ENCODE assay signal across 2 cellular contexts in the genomic region with DNA sequence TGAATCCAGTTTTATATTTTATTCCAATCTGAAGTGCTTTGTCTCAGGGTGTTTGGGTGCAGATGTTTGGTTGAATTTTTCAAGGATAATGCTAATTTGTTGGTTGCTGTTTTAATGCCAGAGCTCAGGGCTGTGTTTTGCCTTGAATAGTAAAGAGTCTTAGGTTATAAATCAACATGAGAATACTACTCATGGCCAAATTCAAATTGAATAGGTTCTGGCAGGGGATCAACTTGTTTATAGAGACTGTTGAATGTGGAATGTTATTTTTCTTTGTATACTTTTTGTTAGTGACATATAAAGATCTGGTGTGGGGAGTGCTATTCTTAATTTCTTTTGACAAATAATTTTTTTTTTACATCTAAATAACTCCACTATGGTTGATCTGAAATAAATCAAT.
TF ChIP-seq lines count a peak whose summit lies in the region.

No MANE protein-coding gene starts in this region.

TF ChIP-seq in GM23338, 12 proteins besides CTCF, POLR2A, EP300 and RAD21 (continues in another document):
- no peak for TF ChIP-seq POLR2AphosphoS5 (IDR thresholded peaks at IDR 0.05; ENCODE audit: low read depth)
- TF ChIP-seq JUNB (IDR thresholded peaks at IDR 0.05; ENCODE audit: unreplicated experiment): no peak
- TF ChIP-seq ZNF331 (CRISPR knock-in tag; IDR thresholded peaks at IDR 0.05; ENCODE audit: low read depth): no peak
- TF ChIP-seq EZH2phosphoT487 (IDR thresholded peaks at IDR 0.05; ENCODE audit: unreplicated experiment): no peak
- TF ChIP-seq CREB1 (CRISPR knock-in tag; IDR thresholded peaks at IDR 0.05; ENCODE audit: low read depth): no peak
- TF ChIP-seq, protein P1, sequence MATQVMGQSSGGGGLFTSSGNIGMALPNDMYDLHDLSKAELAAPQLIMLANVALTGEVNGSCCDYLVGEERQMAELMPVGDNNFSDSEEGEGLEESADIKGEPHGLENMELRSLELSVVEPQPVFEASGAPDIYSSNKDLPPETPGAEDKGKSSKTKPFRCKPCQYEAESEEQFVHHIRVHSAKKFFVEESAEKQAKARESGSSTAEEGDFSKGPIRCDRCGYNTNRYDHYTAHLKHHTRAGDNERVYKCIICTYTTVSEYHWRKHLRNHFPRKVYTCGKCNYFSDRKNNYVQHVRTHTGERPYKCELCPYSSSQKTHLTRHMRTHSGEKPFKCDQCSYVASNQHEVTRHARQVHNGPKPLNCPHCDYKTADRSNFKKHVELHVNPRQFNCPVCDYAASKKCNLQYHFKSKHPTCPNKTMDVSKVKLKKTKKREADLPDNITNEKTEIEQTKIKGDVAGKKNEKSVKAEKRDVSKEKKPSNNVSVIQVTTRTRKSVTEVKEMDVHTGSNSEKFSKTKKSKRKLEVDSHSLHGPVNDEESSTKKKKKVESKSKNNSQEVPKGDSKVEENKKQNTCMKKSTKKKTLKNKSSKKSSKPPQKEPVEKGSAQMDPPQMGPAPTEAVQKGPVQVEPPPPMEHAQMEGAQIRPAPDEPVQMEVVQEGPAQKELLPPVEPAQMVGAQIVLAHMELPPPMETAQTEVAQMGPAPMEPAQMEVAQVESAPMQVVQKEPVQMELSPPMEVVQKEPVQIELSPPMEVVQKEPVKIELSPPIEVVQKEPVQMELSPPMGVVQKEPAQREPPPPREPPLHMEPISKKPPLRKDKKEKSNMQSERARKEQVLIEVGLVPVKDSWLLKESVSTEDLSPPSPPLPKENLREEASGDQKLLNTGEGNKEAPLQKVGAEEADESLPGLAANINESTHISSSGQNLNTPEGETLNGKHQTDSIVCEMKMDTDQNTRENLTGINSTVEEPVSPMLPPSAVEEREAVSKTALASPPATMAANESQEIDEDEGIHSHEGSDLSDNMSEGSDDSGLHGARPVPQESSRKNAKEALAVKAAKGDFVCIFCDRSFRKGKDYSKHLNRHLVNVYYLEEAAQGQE (IDR thresholded peaks at IDR 0.05; ENCODE audit: unreplicated experiment): no peak
- TF ChIP-seq NANOG (IDR thresholded peaks at IDR 0.05; ENCODE audit: borderline replicate concordance): no peak
- TF ChIP-seq ZNF114 (CRISPR knock-in tag; IDR thresholded peaks at IDR 0.05): no peak
- TF ChIP-seq, protein P2, sequence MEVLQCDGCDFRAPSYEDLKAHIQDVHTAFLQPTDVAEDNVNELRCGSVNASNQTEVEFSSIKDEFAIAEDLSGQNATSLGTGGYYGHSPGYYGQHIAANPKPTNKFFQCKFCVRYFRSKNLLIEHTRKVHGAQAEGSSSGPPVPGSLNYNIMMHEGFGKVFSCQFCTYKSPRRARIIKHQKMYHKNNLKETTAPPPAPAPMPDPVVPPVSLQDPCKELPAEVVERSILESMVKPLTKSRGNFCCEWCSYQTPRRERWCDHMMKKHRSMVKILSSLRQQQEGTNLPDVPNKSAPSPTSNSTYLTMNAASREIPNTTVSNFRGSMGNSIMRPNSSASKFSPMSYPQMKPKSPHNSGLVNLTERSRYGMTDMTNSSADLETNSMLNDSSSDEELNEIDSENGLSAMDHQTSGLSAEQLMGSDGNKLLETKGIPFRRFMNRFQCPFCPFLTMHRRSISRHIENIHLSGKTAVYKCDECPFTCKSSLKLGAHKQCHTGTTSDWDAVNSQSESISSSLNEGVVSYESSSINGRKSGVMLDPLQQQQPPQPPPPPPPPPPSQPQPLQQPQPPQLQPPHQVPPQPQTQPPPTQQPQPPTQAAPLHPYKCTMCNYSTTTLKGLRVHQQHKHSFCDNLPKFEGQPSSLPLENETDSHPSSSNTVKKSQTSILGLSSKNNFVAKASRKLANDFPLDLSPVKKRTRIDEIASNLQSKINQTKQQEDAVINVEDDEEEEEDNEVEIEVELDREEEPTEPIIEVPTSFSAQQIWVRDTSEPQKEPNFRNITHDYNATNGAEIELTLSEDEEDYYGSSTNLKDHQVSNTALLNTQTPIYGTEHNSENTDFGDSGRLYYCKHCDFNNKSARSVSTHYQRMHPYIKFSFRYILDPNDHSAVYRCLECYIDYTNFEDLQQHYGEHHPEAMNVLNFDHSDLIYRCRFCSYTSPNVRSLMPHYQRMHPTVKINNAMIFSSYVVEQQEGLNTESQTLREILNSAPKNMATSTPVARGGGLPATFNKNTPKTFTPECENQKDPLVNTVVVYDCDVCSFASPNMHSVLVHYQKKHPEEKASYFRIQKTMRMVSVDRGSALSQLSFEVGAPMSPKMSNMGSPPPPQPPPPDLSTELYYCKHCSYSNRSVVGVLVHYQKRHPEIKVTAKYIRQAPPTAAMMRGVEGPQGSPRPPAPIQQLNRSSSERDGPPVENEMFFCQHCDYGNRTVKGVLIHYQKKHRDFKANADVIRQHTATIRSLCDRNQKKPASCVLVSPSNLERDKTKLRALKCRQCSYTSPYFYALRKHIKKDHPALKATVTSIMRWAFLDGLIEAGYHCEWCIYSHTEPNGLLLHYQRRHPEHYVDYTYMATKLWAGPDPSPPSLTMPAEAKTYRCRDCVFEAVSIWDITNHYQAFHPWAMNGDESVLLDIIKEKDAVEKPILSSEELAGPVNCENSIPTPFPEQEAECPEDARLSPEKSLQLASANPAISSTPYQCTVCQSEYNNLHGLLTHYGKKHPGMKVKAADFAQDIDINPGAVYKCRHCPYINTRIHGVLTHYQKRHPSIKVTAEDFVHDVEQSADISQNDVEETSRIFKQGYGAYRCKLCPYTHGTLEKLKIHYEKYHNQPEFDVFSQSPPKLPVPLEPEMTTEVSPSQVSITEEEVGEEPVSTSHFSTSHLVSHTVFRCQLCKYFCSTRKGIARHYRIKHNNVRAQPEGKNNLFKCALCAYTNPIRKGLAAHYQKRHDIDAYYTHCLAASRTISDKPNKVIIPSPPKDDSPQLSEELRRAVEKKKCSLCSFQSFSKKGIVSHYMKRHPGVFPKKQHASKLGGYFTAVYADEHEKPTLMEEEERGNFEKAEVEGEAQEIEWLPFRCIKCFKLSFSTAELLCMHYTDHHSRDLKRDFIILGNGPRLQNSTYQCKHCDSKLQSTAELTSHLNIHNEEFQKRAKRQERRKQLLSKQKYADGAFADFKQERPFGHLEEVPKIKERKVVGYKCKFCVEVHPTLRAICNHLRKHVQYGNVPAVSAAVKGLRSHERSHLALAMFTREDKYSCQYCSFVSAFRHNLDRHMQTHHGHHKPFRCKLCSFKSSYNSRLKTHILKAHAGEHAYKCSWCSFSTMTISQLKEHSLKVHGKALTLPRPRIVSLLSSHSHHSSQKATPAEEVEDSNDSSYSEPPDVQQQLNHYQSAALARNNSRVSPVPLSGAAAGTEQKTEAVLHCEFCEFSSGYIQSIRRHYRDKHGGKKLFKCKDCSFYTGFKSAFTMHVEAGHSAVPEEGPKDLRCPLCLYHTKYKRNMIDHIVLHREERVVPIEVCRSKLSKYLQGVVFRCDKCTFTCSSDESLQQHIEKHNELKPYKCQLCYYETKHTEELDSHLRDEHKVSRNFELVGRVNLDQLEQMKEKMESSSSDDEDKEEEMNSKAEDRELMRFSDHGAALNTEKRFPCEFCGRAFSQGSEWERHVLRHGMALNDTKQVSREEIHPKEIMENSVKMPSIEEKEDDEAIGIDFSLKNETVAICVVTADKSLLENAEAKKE (CRISPR knock-in tag; IDR thresholded peaks at IDR 0.05): no peak
- TF ChIP-seq EZH2 (IDR thresholded peaks at IDR 0.05; ENCODE audit: low read depth, unreplicated experiment): no peak
- TF ChIP-seq STAT1 (IDR thresholded peaks at IDR 0.05; ENCODE audit: unreplicated experiment): no peak

TF ChIP-seq in H1, 55 proteins besides CTCF, POLR2A, EP300 and RAD21:
- no peak for TF ChIP-seq CREB1 (IDR thresholded peaks at IDR 0.05)
- TF ChIP-seq, protein P3, sequence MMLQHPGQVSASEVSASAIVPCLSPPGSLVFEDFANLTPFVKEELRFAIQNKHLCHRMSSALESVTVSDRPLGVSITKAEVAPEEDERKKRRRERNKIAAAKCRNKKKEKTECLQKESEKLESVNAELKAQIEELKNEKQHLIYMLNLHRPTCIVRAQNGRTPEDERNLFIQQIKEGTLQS (IDR thresholded peaks at IDR 0.05; ENCODE audit: insufficient read depth, low read depth, low read length): no peak
- TF ChIP-seq TCF12 (IDR thresholded peaks at IDR 0.05; ENCODE audit: low read depth, low read length): no peak
